ENCODE assay signal across 29 cellular contexts in the genomic region with DNA sequence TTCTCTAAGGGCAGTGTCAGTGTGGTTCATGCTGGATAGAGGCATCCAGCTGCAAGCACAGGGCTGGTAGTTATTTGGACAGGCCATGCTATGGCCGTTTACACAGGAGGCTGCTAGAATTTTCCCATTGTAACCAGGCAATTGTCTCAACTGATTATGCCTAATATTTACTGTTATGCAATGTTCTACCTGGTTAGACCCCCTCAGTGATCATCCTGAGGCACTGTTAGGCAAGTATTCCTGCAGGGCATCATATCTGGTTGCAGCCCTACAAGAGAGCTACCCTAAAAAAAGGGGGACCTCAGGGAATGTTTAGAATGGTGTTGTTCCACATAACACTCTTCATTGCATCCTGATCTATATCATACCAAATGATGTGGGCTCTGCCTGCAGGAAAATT.
DNase-seq lines count a peak whose midpoint lies in the region; TF ChIP-seq lines count a peak whose summit lies in the region.
"Had no signal": no experiment of that assay in that cellular context is flagged by ENCODE, and none has a peak within 500 bp of the region (broad histone marks: within the 10 kb centered on the region; RNA-seq: fewer than 3 reads in every experiment).

No MANE protein-coding gene starts in this region.

- peak; percentile 59 to 88 for DNase-seq in trophoblast cell
- DNase-seq in smooth muscle cell (lab: John Stamatoyannopoulos, UW; ENCODE audit: unreplicated experiment), result no peak
- DNase-seq in transverse colon, result no peak
- no peak for DNase-seq in cortex of kidney (lab: John Stamatoyannopoulos, UW)
- DNase-seq: 8988T; ACHN; AML-193; BE2C; C1 segment of cervical spinal cord; Caco-2; Calu3; CD4-positive, alpha-beta memory T cell; CD4-positive, alpha-beta T cell; CD4-positive, CD25-positive, alpha-beta regulatory T cell; CD8-positive, alpha-beta memory T cell; CD8-positive, alpha-beta T cell; COR-L47; DMS 273 treated with DMSO at 0.1 percent for 48 hours; DMS153; DMS53; DMS79; DMS79 treated with DMSO at 0.1 percent for 48 hours; DND-41; EL had no signal

- H3K27ac ChIP-seq in trophoblast cell (ENCODE audit: low read depth, low read length) (no peak overlapping the region), smooth muscle cell (ENCODE audit: low read depth) (no peak overlapping the region), transverse colon (no peak overlapping the region)
- H3K27ac ChIP-seq: 22Rv1; A549; BLaER1; BLaER1 treated with 17β-estradiol and CSF1 and Interleukin-3, amounts not matched to agents 10 nM and 100 nM; C4-2B had no signal

- no peaks in the 10 kb centered on the region for H3K9me3 ChIP-seq in trophoblast cell (ENCODE audit: insufficient read depth, low read depth, low read length)
- no peaks in the 10 kb centered on the region for H3K9me3 ChIP-seq in smooth muscle cell (replicated peaks; ENCODE audit: low read depth)
- no peaks in the 10 kb centered on the region for H3K9me3 ChIP-seq in transverse colon
- H3K9me3 ChIP-seq: A549; BE2C; BLaER1; BLaER1 treated with 17β-estradiol and CSF1 and Interleukin-3, amounts not matched to agents 10 nM and 100 nM; Caco-2 had no signal

- H4K91ac ChIP-seq in trophoblast cell (ENCODE audit: low read depth, low read length), result no peak overlapping the region

- H3K4me3 ChIP-seq in trophoblast cell (ENCODE audit: low read depth, low read length) (no peak overlapping the region), smooth muscle cell (no peak overlapping the region), transverse colon (no peak overlapping the region)
- H3K4me3 ChIP-seq: A549; BLaER1; BLaER1 treated with 17β-estradiol and CSF1 and Interleukin-3, amounts not matched to agents 10 nM and 100 nM had no signal

- no peak for TF ChIP-seq POLR2A in transverse colon (IDR thresholded peaks at IDR 0.05)

- no peak for TF ChIP-seq EP300 in transverse colon (IDR thresholded peaks at IDR 0.05; ENCODE audit: low read depth)

- H4K20me1 ChIP-seq in smooth muscle cell (ENCODE audit: low read depth), result no peaks in the 10 kb centered on the region
- H4K20me1 ChIP-seq: BLaER1; BLaER1 treated with 17β-estradiol and CSF1 and Interleukin-3, amounts not matched to agents 10 nM and 100 nM had no signal

- no peak overlapping the region for H2BK5ac ChIP-seq in trophoblast cell (ENCODE audit: low read depth, low read length, poor library complexity)

- H2AFZ ChIP-seq in trophoblast cell (ENCODE audit: insufficient read depth, low read length, poor library complexity) (no peak overlapping the region), smooth muscle cell (ENCODE audit: low read depth) (peak overlapping the region; percentile 54)

- in situ Hi-C loops in transverse colon (cut with MboI; ENCODE audit: low pct_ligation_motif_present in 1 of 4, low pct_unique_long_range_greater_than_20kb in 1 of 4, low sequenced_read_pairs in 3 of 4), result no loop called here

- no peak overlapping the region for H3K4ac ChIP-seq in trophoblast cell (ENCODE audit: low read depth, low read length)

- no peak overlapping the region for H3K18ac ChIP-seq in trophoblast cell (ENCODE audit: low read length)

- H3K4me1 ChIP-seq in trophoblast cell (ENCODE audit: control insufficient read depth in 1 of 2, insufficient read depth in 2 of 2, low read length in 2 of 2), result no peaks in the 10 kb centered on the region
- H3K4me1 ChIP-seq in smooth muscle cell (ENCODE audit: low read depth), result no peaks in the 10 kb centered on the region
- no peaks in the 10 kb centered on the region for H3K4me1 ChIP-seq in transverse colon
- H3K4me1 ChIP-seq: A549; BLaER1; BLaER1 treated with 17β-estradiol and CSF1 and Interleukin-3, amounts not matched to agents 10 nM and 100 nM; Caco-2 had no signal

- intact Hi-C loops in transverse colon (cut with DNase I; ENCODE audit: low total_unique reads), result no loop called here

- TF ChIP-seq CTCF in smooth muscle cell (IDR thresholded peaks at IDR 0.05; ENCODE audit: borderline replicate concordance, insufficient read depth, poor library complexity, severe bottlenecking) (no peak), transverse colon (IDR thresholded peaks at IDR 0.05) (no peak)

- no peaks in the 10 kb centered on the region for H3K79me1 ChIP-seq in trophoblast cell (ENCODE audit: low read length)

- H3F3A ChIP-seq in smooth muscle cell (ENCODE audit: low read depth), result no peaks in the 10 kb centered on the region

- no peak overlapping the region for H4K12ac ChIP-seq in trophoblast cell (ENCODE audit: low read depth, low read length)

- H3K14ac ChIP-seq in trophoblast cell (ENCODE audit: low read length), result no peak overlapping the region

- H3K36me3 ChIP-seq in trophoblast cell (ENCODE audit: control insufficient read depth in 1 of 2, insufficient read depth in 2 of 2, low read length in 2 of 2), result no peaks in the 10 kb centered on the region
- H3K36me3 ChIP-seq in smooth muscle cell (ENCODE audit: low read depth), result no peaks in the 10 kb centered on the region
- H3K36me3 ChIP-seq in transverse colon, result no peaks in the 10 kb centered on the region
- H3K36me3 ChIP-seq: BE2C; BLaER1; BLaER1 treated with 17β-estradiol and CSF1 and Interleukin-3, amounts not matched to agents 10 nM and 100 nM had no signal

- H3K9ac ChIP-seq in trophoblast cell (ENCODE audit: low read length) (no peak overlapping the region), smooth muscle cell (ENCODE audit: low read depth) (no peak overlapping the region)
- H3K9ac ChIP-seq: BLaER1; BLaER1 treated with 17β-estradiol and CSF1 and Interleukin-3, amounts not matched to agents 10 nM and 100 nM had no signal

- H3K27me3 ChIP-seq in trophoblast cell (ENCODE audit: insufficient read depth, low read length) (no peaks in the 10 kb centered on the region), smooth muscle cell (ENCODE audit: low read depth) (no peaks in the 10 kb centered on the region), transverse colon (no peaks in the 10 kb centered on the region)
- H3K27me3 ChIP-seq: BE2C; BLaER1; BLaER1 treated with 17β-estradiol and CSF1 and Interleukin-3, amounts not matched to agents 10 nM and 100 nM had no signal

- no peak overlapping the region for H2BK12ac ChIP-seq in trophoblast cell (ENCODE audit: low read length)

- no CpG with 5 or more reads among the region's 1 CpG for WGBS in trophoblast cell (ENCODE audit: extremely low coverage, insufficient coverage, insufficient read length)
- 74% methylated on average over 1 of the region's 1 CpG for WGBS in smooth muscle cell (ENCODE audit: low lambda C conversion rate)
- WGBS in transverse colon (ENCODE audit: low coverage in 1 of 2), 2 donors, result 33% methylated on average over 1 of the region's 1 CpG

- H3K4me2 ChIP-seq in trophoblast cell (ENCODE audit: low read length) (no peak overlapping the region), smooth muscle cell (no peak overlapping the region)
- H3K4me2 ChIP-seq: A549; BLaER1; BLaER1 treated with 17β-estradiol and CSF1 and Interleukin-3, amounts not matched to agents 10 nM and 100 nM had no signal

- no peak overlapping the region for H2BK120ac ChIP-seq in trophoblast cell (ENCODE audit: insufficient read depth, low read length, poor library complexity)

- H3K79me2 ChIP-seq in trophoblast cell (ENCODE audit: control insufficient read depth, insufficient read depth, low read length, poor library complexity), result no peaks in the 10 kb centered on the region
- no peaks in the 10 kb centered on the region for H3K79me2 ChIP-seq in smooth muscle cell (ENCODE audit: low read depth)

- no peak overlapping the region for H3K23ac ChIP-seq in trophoblast cell (ENCODE audit: low read length)

- H4K8ac ChIP-seq in trophoblast cell (ENCODE audit: low read depth, low read length), result no peak overlapping the region

- no peak overlapping the region for H2AK5ac ChIP-seq in trophoblast cell (ENCODE audit: low read length)

Comparison
In these comparisons a context has a peak if more than half of its experiments do, and no peak if none do; other contexts are left out.
1. DNase-seq: peak in trophoblast cell (2 of 2); none in smooth muscle cell (single experiment), transverse colon (single experiment) and cortex of kidney (single experiment).